10 cellular contexts compared by ENCODE assay signal in genomic region chr20:36604952-36605308, GRCh38. TPM values are rescaled to one million over a fixed set of nuclear protein-coding genes. Genes with fewer than 3 reads are reported as not detected.
DNase-seq lines count a peak whose midpoint lies in the region; ATAC-seq and TF ChIP-seq lines count a peak whose summit lies in the region.
"Had no signal": no experiment of that assay in that cellular context is flagged by ENCODE, and none has a peak within 500 bp of the region (broad histone marks: within the 10 kb centered on the region; RNA-seq: fewer than 3 reads in every experiment).

No MANE protein-coding gene starts in this region.

- H3K4me2 ChIP-seq in smooth muscle cell, result peak overlapping the region; percentile 86

- no peaks in the 10 kb centered on the region for H3K27me3 ChIP-seq in smooth muscle cell (ENCODE audit: low read depth)

- H3K27ac ChIP-seq in smooth muscle cell (ENCODE audit: low read depth), result peak overlapping the region; percentile 48

- ATAC-seq in HG02763 (IDR thresholded peaks at IDR 0.05; ENCODE audit: unreplicated experiment) (peak; percentile 20), left ventricle myocardium superior (peak; percentile 7)

- H3K4me3 ChIP-seq in smooth muscle cell, result peak overlapping the region; percentile 37

- H2AFZ ChIP-seq in smooth muscle cell (ENCODE audit: low read depth), result peak overlapping the region; percentile 83

- DNase-seq in NCI-H1436 (lab: John Stamatoyannopoulos, UW), result peak; percentile 15
- no peak for DNase-seq in NCI-H1436 treated with DMSO at 0.1 percent for 48 hours (lab: John Stamatoyannopoulos, UW)
- DNase-seq in NCI-H774 (lab: John Stamatoyannopoulos, UW), result peak; percentile 23
- peak; percentile 20 for DNase-seq in activated T-helper 9 cell treated with anti-CD3 and anti-CD28 coated beads, Interleukin-2, amount 50 U/mL, for 16 hours (ENCODE audit: low read depth)
- peak; percentile 50 for DNase-seq in left ventricle myocardium superior
- no peak for DNase-seq in smooth muscle cell (lab: John Stamatoyannopoulos, UW; ENCODE audit: unreplicated experiment)
- DNase-seq in central memory CD4-positive, alpha-beta T cell, result no peak

- 84% methylated on average over 14 of the region's 14 CpGs for WGBS in smooth muscle cell (ENCODE audit: low lambda C conversion rate)

- peaks cover 15% of the 10 kb centered on the region for H3K4me1 ChIP-seq in smooth muscle cell (ENCODE audit: low read depth)

- H4K20me1 ChIP-seq in smooth muscle cell (ENCODE audit: low read depth), result peaks cover 25% of the 10 kb centered on the region

- intact Hi-C loops in left ventricle myocardium superior (cut with micrococcal nuclease), result no loop called here

- no peaks in the 10 kb centered on the region for H3F3A ChIP-seq in smooth muscle cell (ENCODE audit: low read depth)

- peaks cover 29% of the 10 kb centered on the region for H3K79me2 ChIP-seq in smooth muscle cell (ENCODE audit: low read depth)

- no peaks in the 10 kb centered on the region for H3K36me3 ChIP-seq in smooth muscle cell (ENCODE audit: low read depth)

- TF ChIP-seq CTCF in smooth muscle cell (IDR thresholded peaks at IDR 0.05; ENCODE audit: borderline replicate concordance, insufficient read depth, poor library complexity, severe bottlenecking), result no peak

- H3K9ac ChIP-seq in smooth muscle cell (ENCODE audit: low read depth), result peak overlapping the region; percentile 56

- no peaks in the 10 kb centered on the region for H3K9me3 ChIP-seq in smooth muscle cell (replicated peaks; ENCODE audit: low read depth)

RNA-seq across cellular contexts. Expression of gene RAB5IF, which starts 0.6 kb away (rescaled TPM):
- total RNA-seq in left ventricle myocardium superior (53.4 TPM), smooth muscle cell (60.5 and 66.8 TPM in 2 replicates)
- polyA plus RNA-seq in smooth muscle cell, result 108 and 139 TPM in 2 replicates

RNA-seq across cellular contexts. Expression of gene TGIF2, which starts 31.5 kb away (rescaled TPM):
- total RNA-seq in left ventricle myocardium superior (7.6 TPM), smooth muscle cell (14.5 and 20.3 TPM in 2 replicates)
- polyA plus RNA-seq in smooth muscle cell, result 18.1 and 21.5 TPM in 2 replicates

RNA-seq across cellular contexts. Expression of gene SLA2, which starts 41.1 kb away (rescaled TPM):
- total RNA-seq in left ventricle myocardium superior (0.47 TPM), smooth muscle cell (not detected in 2 replicates)
- polyA plus RNA-seq in smooth muscle cell, result not detected in 2 replicates
- total RNA-seq: myocyte had no signal
- polyA plus RNA-seq: BJ had no signal

Comparison
In these comparisons a context has a peak if more than half of its experiments do, and no peak if none do; other contexts are left out.
1. DNase-seq: peak in NCI-H1436 (single experiment), NCI-H774 (single experiment), activated T-helper 9 cell treated with anti-CD3 and anti-CD28 coated beads, Interleukin-2, amount 50 U/mL, for 16 hours (single experiment) and left ventricle myocardium superior (single experiment); none in NCI-H1436 treated with DMSO at 0.1 percent for 48 hours (single experiment), smooth muscle cell (single experiment) and central memory CD4-positive, alpha-beta T cell (single experiment).